In genomic region chr22:47574551-47574950, GRCh38 we compare ENCODE assay signal across 29 cellular contexts.
"Had no signal": no experiment of that assay in that cellular context is flagged by ENCODE, and none has a peak within 500 bp of the region (broad histone marks: within the 10 kb centered on the region; RNA-seq: fewer than 3 reads in every experiment).

No MANE protein-coding gene starts in this region.

- H3K36me3 Mint-ChIP-seq: immature natural killer cell; naive B cell; natural killer cell; neural progenitor cell; stimulated activated naive B cell treated with anti-CD40 and anti-IgM and Interleukin-4, amounts not matched to agents 10 μg/mL and 1 μg/mL and 100 μg/mL, for 72 hours had no signal

- ATAC-seq: natural killer cell; right cardiac atrium; sciatic nerve; stimulated activated naive B cell treated with anti-CD40 and anti-IgM and Interleukin-4, amounts not matched to agents 10 μg/mL and 1 μg/mL and 100 μg/mL, for 72 hours; stimulated activated naive CD8-positive, alpha-beta T cell treated with anti-CD3 and anti-CD28 coated beads, Interleukin-15, Interleukin-2, amounts not matched to agents 100 U/mL and 50 U/mL, for 24 hours had no signal

- H3K4me1 ChIP-seq: left ventricle myocardium inferior, neural progenitor cell, prostate gland, stomach, tibial artery, uterus had no signal

- H3K4me3 Mint-ChIP-seq: immature natural killer cell; mesothelial cell of epicardium; naive B cell; natural killer cell; nephron progenitor cell; neural progenitor cell; stimulated activated naive B cell treated with anti-CD40 and anti-IgM and Interleukin-4, amounts not matched to agents 10 μg/mL and 1 μg/mL and 100 μg/mL, for 72 hours had no signal

- DNase-seq: hypothalamus; immature natural killer cell; left ventricle myocardium inferior; mesendoderm; naive B cell; natural killer cell; nephron progenitor cell; occipital lobe; ovary; retina; right cardiac atrium; stimulated activated CD4-positive, alpha-beta T cell treated with anti-CD3 and anti-CD28 coated beads, Interleukin-12 subunit alpha, Interleukin-12 subunit beta, amount 100 ng/mL, for 4 hours; stimulated activated CD4-positive, alpha-beta T cell treated with anti-CD3 and anti-CD28 coated beads, Interleukin-15, amount 100 ng/mL, for 24 hours; stimulated activated CD4-positive, alpha-beta T cell treated with anti-CD3 and anti-CD28 coated beads, Interleukin-2, amount 100 ng/mL, for 24 hours; stimulated activated CD4-positive, alpha-beta T cell treated with anti-CD3 and anti-CD28 coated beads, Interleukin-4, amount 100 ng/mL, for 1 hour; stimulated activated naive B cell treated with anti-CD40 and anti-IgM and Interleukin-4, amounts not matched to agents 10 μg/mL and 1 μg/mL and 100 μg/mL, for 72 hours; stimulated activated naive CD8-positive, alpha-beta T cell treated with anti-CD3 and anti-CD28 coated beads, Interleukin-15, Interleukin-2, amounts not matched to agents 100 U/mL and 50 U/mL, for 24 hours; tibial artery; trophoblast cell; uterus had no signal

- H3K4me3 ChIP-seq: left ventricle myocardium inferior, lung, neural progenitor cell, ovary, prostate gland, skin epidermis, stomach, thoracic aorta, tibial artery, uterus had no signal

- H3K27ac ChIP-seq: left ventricle myocardium inferior, neural progenitor cell, neutrophil, ovary, prostate gland, skin epidermis, stomach, thoracic aorta, tibial artery, uterus had no signal

- H3K4me1 Mint-ChIP-seq: immature natural killer cell; mesothelial cell of epicardium; natural killer cell; nephron progenitor cell; neural progenitor cell; stimulated activated naive B cell treated with anti-CD40 and anti-IgM and Interleukin-4, amounts not matched to agents 10 μg/mL and 1 μg/mL and 100 μg/mL, for 72 hours had no signal

- H3K9me3 ChIP-seq: left ventricle myocardium inferior, neutrophil, ovary, prostate gland, stomach, thoracic aorta, tibial artery, uterus had no signal

- H3K27ac Mint-ChIP-seq: immature natural killer cell; mesothelial cell of epicardium; naive B cell; natural killer cell; nephron progenitor cell; neural progenitor cell; stimulated activated naive B cell treated with anti-CD40 and anti-IgM and Interleukin-4, amounts not matched to agents 10 μg/mL and 1 μg/mL and 100 μg/mL, for 72 hours had no signal

- H3K27me3 ChIP-seq: neural progenitor cell, neutrophil, ovary, uterus had no signal

- H3K36me3 ChIP-seq: left ventricle myocardium inferior, neural progenitor cell, neutrophil, ovary, prostate gland, stomach, thoracic aorta, tibial artery, uterus had no signal

- H3K9me3 Mint-ChIP-seq: natural killer cell; stimulated activated naive B cell treated with anti-CD40 and anti-IgM and Interleukin-4, amounts not matched to agents 10 μg/mL and 1 μg/mL and 100 μg/mL, for 72 hours had no signal
